Comparison of ENCODE assay signal across 25 cellular contexts in the genomic region with DNA sequence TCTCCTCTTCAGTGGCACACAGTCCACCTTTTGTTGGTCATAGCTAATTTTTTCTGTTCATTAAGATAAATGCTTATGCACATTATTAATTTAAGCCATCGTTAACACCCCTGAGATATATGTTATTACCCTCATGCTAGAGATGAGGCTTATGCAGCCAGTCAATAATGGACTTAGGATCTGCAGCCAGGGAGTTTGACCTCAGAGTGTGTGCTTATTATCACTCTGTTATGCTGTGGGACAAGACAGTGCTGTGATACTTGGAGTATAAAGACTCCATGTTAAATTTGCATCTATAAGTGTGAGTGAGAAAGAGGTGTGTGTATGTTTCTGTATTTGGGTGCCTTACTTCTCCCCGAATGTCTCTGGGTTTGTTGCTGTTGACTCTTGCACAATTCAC.
"Had no signal": no experiment of that assay in that cellular context is flagged by ENCODE, and none has a peak within 500 bp of the region (broad histone marks: within the 10 kb centered on the region; RNA-seq: fewer than 3 reads in every experiment).

No MANE protein-coding gene starts in this region.

- H3K27me3 ChIP-seq: neural progenitor cell, ovary, right lobe of liver, sigmoid colon, stomach, tibial artery, transverse colon, upper lobe of right lung, uterus had no signal

- H3K9me3 ChIP-seq: ovary, psoas muscle, right lobe of liver, sigmoid colon, thoracic aorta, tibial artery, transverse colon, upper lobe of right lung, uterus had no signal

- DNase-seq: naive thymus-derived CD8-positive, alpha-beta T cell; occipital lobe; ovary; posterior cingulate gyrus; psoas muscle; right cardiac atrium; right lobe of liver; sigmoid colon; small intestine; stimulated activated CD4-positive, alpha-beta T cell treated with anti-CD3 and anti-CD28 coated beads, Interleukin-15, amount 100 ng/mL, for 24 hours; stimulated activated CD4-positive, alpha-beta T cell treated with anti-CD3 and anti-CD28 coated beads, Interleukin-2, amount 100 ng/mL, for 24 hours; stimulated activated CD4-positive, alpha-beta T cell treated with anti-CD3 and anti-CD28 coated beads, Interleukin-2, amount 100 ng/mL, for 48 hours; stimulated activated CD4-positive, alpha-beta T cell treated with anti-CD3 and anti-CD28 coated beads, Interleukin-4, amount 100 ng/mL, for 24 hours; stimulated activated naive B cell treated with anti-CD40 and anti-IgM and Interleukin-4, amounts not matched to agents 10 μg/mL and 1 μg/mL and 100 μg/mL, for 72 hours; stimulated activated naive CD4-positive, alpha-beta T cell treated with Interleukin-2 at 50 U/mL for 16 hours; stomach; tibial artery; transverse colon; upper lobe of right lung; uterus had no signal

- H3K36me3 ChIP-seq: neural progenitor cell, ovary, right lobe of liver, sigmoid colon, stomach, thoracic aorta, tibial artery, transverse colon, upper lobe of right lung, uterus had no signal

- H3K4me3 ChIP-seq: neural progenitor cell, ovary, psoas muscle, right lobe of liver, sigmoid colon, stomach, thoracic aorta, tibial artery, transverse colon, upper lobe of right lung, uterus had no signal

- ATAC-seq: naive thymus-derived CD8-positive, alpha-beta T cell; natural killer cell treated with Interleukin-12 subunit alpha and Interleukin-12 subunit beta and Interleukin-15 and Interleukin-18, amount 100 ng/mL, for 72 hours; psoas muscle; right cardiac atrium; stimulated activated effector memory CD8-positive, alpha-beta T cell treated with anti-CD3 and anti-CD28 coated beads, Interleukin-12 subunit alpha, Interleukin-12 subunit beta, amount 100 ng/mL, for 72 hours; stimulated activated naive B cell treated with anti-CD40 and anti-IgM and Interleukin-4, amounts not matched to agents 10 μg/mL and 1 μg/mL and 100 μg/mL, for 72 hours had no signal

- H3K4me2 ChIP-seq: neural progenitor cell had no signal

- H3K27ac ChIP-seq: neural progenitor cell, ovary, parathyroid adenoma, psoas muscle, right lobe of liver, sigmoid colon, stomach, thoracic aorta, tibial artery, transverse colon, upper lobe of right lung, uterus had no signal

- H3K4me1 ChIP-seq: psoas muscle, right lobe of liver, sigmoid colon, stomach, tibial artery, transverse colon, upper lobe of right lung, uterus had no signal

- H3K9ac ChIP-seq: neural progenitor cell, parathyroid adenoma had no signal
